Comparison of ENCODE assay signal across 35 cellular contexts in genomic region chr12:51413149-51413548, GRCh38.
"Had no signal": no experiment of that assay in that cellular context is flagged by ENCODE, and none has a peak within 500 bp of the region (broad histone marks: within the 10 kb centered on the region; RNA-seq: fewer than 3 reads in every experiment).

No MANE protein-coding gene starts in this region.

- H3K9me3 Mint-ChIP-seq: activated B cell treated with CpG ODN at 0.5 μM for 24 hours; activated CD4-positive, alpha-beta memory T cell treated with anti-CD3 and anti-CD28 coated beads for 36 hours; activated CD4-positive, alpha-beta T cell treated with anti-CD3 and anti-CD28 coated beads, Interleukin-2, amount 10 ng/mL, durations not matched to agents 24 days and 14 days; activated T-cell treated with anti-CD3 and anti-CD28 coated beads, Interleukin-2, amount 50 U/mL, for 24 hours; activated T-helper 17 cell treated with anti-CD3 and anti-CD28 coated beads, Interleukin-2, amount 50 U/mL, for 72 hours; effector memory CD8-positive, alpha-beta T cell; T-helper 2 cell treated with Interferon-gamma antibody and Interleukin-4, amounts not matched to agents 5 μg/mL and 100 μg/mL, for 36 hours had no signal

- H3K27ac ChIP-seq: esophagus muscularis mucosa, foreskin keratinocyte, gastrocnemius medialis, heart left ventricle, WERI-Rb-1 had no signal

- H3K4me3 ChIP-seq: esophagus muscularis mucosa, gastrocnemius medialis, heart left ventricle had no signal

- H3K4me1 Mint-ChIP-seq: activated CD4-positive, alpha-beta T cell treated with anti-CD3 and anti-CD28 coated beads for 36 hours; activated T-helper 17 cell treated with anti-CD3 and anti-CD28 coated beads, Interleukin-2, amount 50 U/mL, for 72 hours had no signal

- H3K36me3 Mint-ChIP-seq: activated CD4-positive, alpha-beta memory T cell treated with anti-CD3 and anti-CD28 coated beads for 36 hours; activated CD8-positive, alpha-beta memory T cell treated with anti-CD3 and anti-CD28 coated beads, Interleukin-2, amount 10 ng/mL, durations not matched to agents 7 days and 5 days had no signal

- H3K27ac Mint-ChIP-seq: activated B cell treated with CpG ODN at 0.5 μM for 24 hours; activated CD4-positive, alpha-beta memory T cell treated with anti-CD3 and anti-CD28 coated beads for 36 hours; activated CD4-positive, alpha-beta T cell treated with anti-CD3 and anti-CD28 coated beads for 36 hours; activated CD4-positive, alpha-beta T cell treated with anti-CD3 and anti-CD28 coated beads, Interleukin-2, amount 10 ng/mL, durations not matched to agents 24 days and 14 days; activated CD8-positive, alpha-beta memory T cell treated with anti-CD3 and anti-CD28 coated beads, Interleukin-2, amount 10 ng/mL, durations not matched to agents 7 days and 5 days; activated CD8-positive, alpha-beta T cell treated with anti-CD3 and anti-CD28 coated beads, Interleukin-2, amount 10 ng/mL, durations not matched to agents 7 days and 5 days; activated naive CD8-positive, alpha-beta T cell; activated T-cell treated with anti-CD3 and anti-CD28 coated beads, Interleukin-2, amount 50 U/mL, for 24 hours; activated T-helper 17 cell treated with anti-CD3 and anti-CD28 coated beads, Interleukin-2, amount 50 U/mL, for 72 hours; effector memory CD8-positive, alpha-beta T cell; T-helper 17 cell; T-helper 2 cell treated with Interferon-gamma antibody and Interleukin-4, amounts not matched to agents 5 μg/mL and 100 μg/mL, for 36 hours had no signal

- H3K4me1 ChIP-seq: esophagus muscularis mucosa, foreskin keratinocyte, gastrocnemius medialis, heart left ventricle had no signal

- H3K4me3 Mint-ChIP-seq: activated B cell treated with CpG ODN at 0.5 μM for 24 hours; activated CD4-positive, alpha-beta memory T cell treated with anti-CD3 and anti-CD28 coated beads for 36 hours; activated CD4-positive, alpha-beta T cell treated with anti-CD3 and anti-CD28 coated beads for 36 hours; activated CD4-positive, alpha-beta T cell treated with anti-CD3 and anti-CD28 coated beads, Interleukin-2, amount 10 ng/mL, durations not matched to agents 24 days and 14 days; activated CD8-positive, alpha-beta memory T cell treated with anti-CD3 and anti-CD28 coated beads, Interleukin-2, amount 10 ng/mL, durations not matched to agents 7 days and 5 days; activated CD8-positive, alpha-beta T cell treated with anti-CD3 and anti-CD28 coated beads, Interleukin-2, amount 10 ng/mL, durations not matched to agents 7 days and 5 days; activated naive CD8-positive, alpha-beta T cell; activated T-cell treated with anti-CD3 and anti-CD28 coated beads, Interleukin-2, amount 50 U/mL, for 24 hours; activated T-helper 17 cell treated with anti-CD3 and anti-CD28 coated beads, Interleukin-2, amount 50 U/mL, for 72 hours; effector memory CD8-positive, alpha-beta T cell; T-helper 17 cell; T-helper 2 cell treated with Interferon-gamma antibody and Interleukin-4, amounts not matched to agents 5 μg/mL and 100 μg/mL, for 36 hours had no signal

- H3K9me3 ChIP-seq: esophagus muscularis mucosa, gastrocnemius medialis, heart left ventricle had no signal

- H3K27me3 Mint-ChIP-seq: activated B cell treated with CpG ODN at 0.5 μM for 24 hours; activated CD4-positive, alpha-beta memory T cell treated with anti-CD3 and anti-CD28 coated beads for 36 hours; activated CD4-positive, alpha-beta T cell treated with anti-CD3 and anti-CD28 coated beads for 36 hours; activated naive CD8-positive, alpha-beta T cell; activated T-cell treated with anti-CD3 and anti-CD28 coated beads, Interleukin-2, amount 50 U/mL, for 24 hours; effector memory CD8-positive, alpha-beta T cell had no signal

- ATAC-seq: activated CD4-positive, alpha-beta T cell treated with anti-CD3 and anti-CD28 coated beads for 36 hours; activated CD8-positive, alpha-beta memory T cell treated with anti-CD3 and anti-CD28 coated beads, Interleukin-2, amount 10 ng/mL, durations not matched to agents 7 days and 5 days; activated CD8-positive, alpha-beta T cell treated with anti-CD3 and anti-CD28 coated beads, Interleukin-2, amount 10 ng/mL, durations not matched to agents 7 days and 5 days; activated T-helper 17 cell treated with anti-CD3 and anti-CD28 coated beads, Interleukin-2, amount 50 U/mL, for 72 hours; effector memory CD8-positive, alpha-beta T cell; foreskin keratinocyte; gastrocnemius medialis; heart left ventricle; T-helper 17 cell had no signal

- H3K27me3 ChIP-seq: foreskin keratinocyte, gastrocnemius medialis had no signal

- FAIRE-seq: astrocyte, colon had no signal

- H3K36me3 ChIP-seq: esophagus muscularis mucosa, gastrocnemius medialis, heart left ventricle, WERI-Rb-1 had no signal

- DNase-seq: activated B cell treated with CpG ODN at 0.5 μM for 24 hours; activated CD4-positive, alpha-beta memory T cell treated with anti-CD3 and anti-CD28 coated beads for 36 hours; activated CD4-positive, alpha-beta T cell treated with anti-CD3 and anti-CD28 coated beads for 36 hours; activated CD4-positive, alpha-beta T cell treated with anti-CD3 and anti-CD28 coated beads, Interleukin-2, amount 10 ng/mL, durations not matched to agents 24 days and 14 days; activated CD4-positive, CD25-positive, alpha-beta regulatory T cell treated with anti-CD3 and anti-CD28 coated beads, Interleukin-2, amount 50 U/mL, for 72 hours; activated CD8-positive, alpha-beta memory T cell treated with anti-CD3 and anti-CD28 coated beads, Interleukin-2, amount 10 ng/mL, durations not matched to agents 7 days and 5 days; activated CD8-positive, alpha-beta memory T cell treated with anti-CD3 and anti-CD28 coated beads, Interleukin-2, amount 50 U/mL, for 4 hours; activated CD8-positive, alpha-beta T cell treated with anti-CD3 and anti-CD28 coated beads, Interleukin-2, amount 10 ng/mL, durations not matched to agents 7 days and 5 days; activated effector memory CD4-positive, alpha-beta T cell treated with Interleukin-2 at 50 U/mL for 16 hours; activated gamma-delta T cell treated with Interleukin-2 at 50 U/mL for 16 hours; activated naive CD4-positive, alpha-beta T cell treated with anti-CD3 and anti-CD28 coated beads, Interleukin-2, amount 50 U/mL, for 16 hours; activated naive CD4-positive, alpha-beta T cell treated with Interleukin-2 at 50 U/mL for 16 hours; activated T-cell treated with anti-CD3 and anti-CD28 coated beads, Interleukin-2, amount 50 U/mL, for 24 hours; amniotic stem cell; anterior cingulate cortex; caudate nucleus; cortex of kidney; dermis blood vessel endothelial cell; effector CD4-positive, alpha-beta T cell; effector memory CD8-positive, alpha-beta T cell; erythroblast; foreskin keratinocyte; gastrocnemius medialis; glutamatergic neuron; heart left ventricle; T-helper 1 cell; T-helper 17 cell; T1000; WERI-Rb-1 had no signal
